In the genomic region with DNA sequence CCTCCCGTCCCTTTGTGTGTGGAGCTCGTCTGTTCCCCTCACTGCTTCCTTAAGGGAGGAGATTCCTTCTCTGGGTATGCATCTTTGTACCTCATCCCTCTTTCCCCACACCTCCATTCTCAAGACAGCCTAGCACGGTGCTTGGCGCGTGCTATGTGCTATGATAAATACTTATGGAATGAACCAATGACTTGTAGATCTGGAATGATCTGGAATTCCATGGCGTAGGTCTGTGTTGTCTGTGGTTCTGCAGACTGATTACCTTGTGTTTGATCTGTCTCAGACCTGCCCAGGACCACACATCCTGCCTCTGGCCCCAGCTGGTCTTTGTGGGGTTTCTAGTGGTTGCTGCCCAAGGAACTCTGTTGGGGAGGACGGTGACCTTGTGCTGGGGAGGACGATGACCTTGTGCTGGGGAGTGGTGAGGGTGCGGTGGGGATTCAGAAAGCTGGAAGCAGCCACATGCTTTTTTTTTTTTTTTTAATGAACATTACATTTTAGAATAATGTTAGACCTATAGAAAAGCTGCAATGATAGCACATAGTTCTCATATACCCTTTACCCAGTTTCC, we compare ENCODE assay signal across 10 cellular contexts. TPM values are rescaled to one million over a fixed set of nuclear protein-coding genes. Genes with fewer than 3 reads are reported as not detected.
A peak's percentile ranks its signal among the peaks of the same experiment; 100 is the strongest.
DNase-seq lines count a peak whose midpoint lies in the region; ATAC-seq and TF ChIP-seq lines count a peak whose summit lies in the region.
"Had no signal": no experiment of that assay in that cellular context is flagged by ENCODE, and none has a peak within 500 bp of the region (broad histone marks: within the 10 kb centered on the region; RNA-seq: fewer than 3 reads in every experiment).

No MANE protein-coding gene starts in this region.

- peak overlapping the region in 1 of 5 donors; percentile 57 for H3K9ac ChIP-seq in subcutaneous abdominal adipose tissue (ENCODE audit: low read length in 5 of 5)

- intact Hi-C loops in left ventricle myocardium inferior (cut with micrococcal nuclease) (no loop called here), Right ventricle myocardium inferior (cut with DNase I) (loop anchor here (5.0 kb wide), 1 partner anchor 183 kb away; no protein-coding TSS in a partner anchor)

- H3K4me3 ChIP-seq in left ventricle myocardium inferior (no peak overlapping the region), fibroblast of the aortic adventitia (ENCODE audit: low read depth, low read length) (no peak overlapping the region), subcutaneous abdominal adipose tissue (ENCODE audit: low read depth in 1 of 5, low read length in 5 of 5) (no peak overlapping the region)
- H3K4me3 ChIP-seq: vagina had no signal

- H3K27me3 ChIP-seq in left ventricle myocardium inferior (ENCODE audit: low read depth) = no peaks in the 10 kb centered on the region
- H3K27me3 ChIP-seq in subcutaneous abdominal adipose tissue (ENCODE audit: control insufficient read depth in 5 of 5, insufficient read depth in 4 of 5, low read length in 5 of 5) = peaks cover 0 to 6% (median 0%) of the 10 kb centered on the region in 5 donors
- H3K27me3 ChIP-seq: vagina had no signal

- H3K4me1 ChIP-seq in left ventricle myocardium inferior (peaks cover 53% of the 10 kb centered on the region), subcutaneous abdominal adipose tissue (ENCODE audit: control insufficient read depth in 5 of 5, insufficient read depth in 5 of 5, low read length in 5 of 5) (peaks cover 5 to 73% (median 30%) of the 10 kb centered on the region in 5 donors)

- no peak for ATAC-seq in Right ventricle myocardium inferior

- DNase-seq in left ventricle myocardium inferior (no peak), Right ventricle myocardium inferior (ENCODE audit: missing footprints) (no peak), SW 1271 (lab: John Stamatoyannopoulos, UW) (peak; percentile 61 to 62), fibroblast of the aortic adventitia (ENCODE audit: low read depth) (peak; percentile 91), NCI-H524 treated with DMSO at 0.1 percent for 48 hours (lab: John Stamatoyannopoulos, UW) (no peak), cortex of kidney (lab: John Stamatoyannopoulos, UW) (no peak), activated T-cell treated with anti-CD3 and anti-CD28 coated beads for 4 hours (no peak)
- DNase-seq: CD8-positive, alpha-beta memory T cell had no signal

- H3K27ac ChIP-seq in left ventricle myocardium inferior (replicated peaks) (peak overlapping the region; percentile 75), subcutaneous abdominal adipose tissue (ENCODE audit: low read depth, low read length) (peak overlapping the region; percentile 73)
- H3K27ac ChIP-seq: vagina had no signal

- TF ChIP-seq CTCF in left ventricle myocardium inferior (IDR thresholded peaks at IDR 0.05; ENCODE audit: borderline replicate concordance) = no peak
- TF ChIP-seq CTCF in fibroblast of the aortic adventitia (IDR thresholded peaks at IDR 0.05; ENCODE audit: insufficient read depth, low read length) = no peak

- H3K36me3 ChIP-seq in left ventricle myocardium inferior (no peaks in the 10 kb centered on the region), subcutaneous abdominal adipose tissue (ENCODE audit: control insufficient read depth in 5 of 5, insufficient read depth in 5 of 5, low read length in 5 of 5) (no peaks in the 10 kb centered on the region)
- H3K36me3 ChIP-seq: vagina had no signal

- H3K9me3 ChIP-seq in left ventricle myocardium inferior (replicated peaks) (no peaks in the 10 kb centered on the region), subcutaneous abdominal adipose tissue (ENCODE audit: control insufficient read depth in 5 of 5, low read length in 5 of 5) (no peaks in the 10 kb centered on the region)
- H3K9me3 ChIP-seq: vagina had no signal

RNA-seq across cellular contexts. Expression of a gene that starts 33.5 kb away (rescaled TPM):
- 0.60 TPM for total RNA-seq in left ventricle myocardium inferior
- total RNA-seq in Right ventricle myocardium inferior = 0.41 TPM
- 0.41 and 6.1 TPM in 2 replicates for total RNA-seq in fibroblast of the aortic adventitia (ENCODE audit: low replicate concordance)

Comparison
In these comparisons a context has a peak if more than half of its experiments do, and no peak if none do; other contexts are left out.
1. DNase-seq: peak in SW 1271 (2 of 2) and fibroblast of the aortic adventitia (single experiment); none in left ventricle myocardium inferior (single experiment), Right ventricle myocardium inferior (single experiment), NCI-H524 treated with DMSO at 0.1 percent for 48 hours (single experiment), cortex of kidney (single experiment) and activated T-cell treated with anti-CD3 and anti-CD28 coated beads for 4 hours (single experiment).